In the genomic region with DNA sequence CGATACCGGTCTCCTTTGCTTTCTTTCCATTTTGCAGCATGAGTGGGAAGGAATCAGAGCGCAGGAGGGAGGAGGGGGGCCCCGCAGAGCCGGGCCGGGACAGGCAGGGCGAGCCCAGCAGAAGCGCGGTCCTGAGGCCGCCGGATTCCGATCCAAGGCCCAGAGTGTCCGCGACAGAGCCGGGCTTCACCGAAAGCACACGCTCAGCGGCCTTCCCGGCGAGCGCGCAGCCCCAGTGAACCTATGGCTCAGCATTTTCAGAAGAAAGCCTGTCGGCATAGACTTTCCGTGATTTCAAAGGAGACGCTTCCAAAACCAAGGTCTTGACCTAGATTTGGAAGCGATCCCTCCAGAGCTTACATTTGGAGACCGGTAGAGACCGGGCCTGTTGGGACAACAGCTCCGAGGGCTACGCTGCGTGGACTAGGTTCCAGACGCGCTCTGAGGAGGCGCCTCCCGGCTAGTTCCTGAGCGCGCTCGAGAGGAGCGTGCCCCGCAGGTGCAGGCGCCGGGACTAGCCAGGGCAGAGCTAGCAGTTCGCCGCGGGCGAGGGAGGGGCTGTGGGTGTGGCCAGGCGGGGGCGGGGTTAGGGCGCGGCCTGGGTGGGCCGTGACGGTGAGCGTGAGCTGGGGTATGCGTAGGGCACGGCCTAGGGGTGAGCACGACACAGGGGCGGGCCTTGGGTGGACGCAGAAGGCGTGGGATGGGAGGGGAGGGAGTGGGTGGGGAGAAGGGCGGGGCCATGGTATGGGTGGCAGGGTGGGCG, we compare ENCODE assay signal across 8 cellular contexts. TPM values are rescaled to one million over a fixed set of nuclear protein-coding genes. Genes with fewer than 3 reads are reported as not detected.
DNase-seq lines count a peak whose midpoint lies in the region; ATAC-seq and TF ChIP-seq lines count a peak whose summit lies in the region.

No MANE protein-coding gene starts in this region.

- no peaks in the 10 kb centered on the region for H3K36me3 ChIP-seq in kidney epithelial cell (ENCODE audit: control insufficient read depth, insufficient read depth, low read length)

- peak; percentile 94 for DNase-seq in AG10803 (ENCODE audit: low read depth)
- peak; percentile 97 for DNase-seq in NCI-H345 (lab: John Stamatoyannopoulos, UW)
- DNase-seq in activated CD4-positive, CD25-positive, alpha-beta regulatory T cell treated with anti-CD3 and anti-CD28 coated beads, Interleukin-2, amount 50 U/mL, for 72 hours: peak; percentile 85
- DNase-seq in cerebellar nuclear complex (lab: John Stamatoyannopoulos, UW): peak; percentile 85 to 92
- DNase-seq in kidney epithelial cell (ENCODE audit: low read depth): peak; percentile 70
- peak; percentile 86 to 90 for DNase-seq in stimulated activated CD4-positive, alpha-beta T cell treated with anti-CD3 and anti-CD28 coated beads, Interleukin-15, amount 100 ng/mL, for 48 hours (ENCODE audit: low read depth in 2 of 2)

- ATAC-seq in GM19035 (IDR thresholded peaks at IDR 0.05; ENCODE audit: unreplicated experiment) (peak; percentile 90), HG03280 (IDR thresholded peaks at IDR 0.05; ENCODE audit: unreplicated experiment) (peak; percentile 93)

- TF ChIP-seq CTCF in AG10803 (conservative IDR thresholded peaks at IDR 0.05; ENCODE audit: low read length) (no peak), kidney epithelial cell (IDR thresholded peaks at IDR 0.05; ENCODE audit: insufficient read depth, low read length, poor library complexity, severe bottlenecking) (no peak)

- peaks cover 16% of the 10 kb centered on the region for H3K27me3 ChIP-seq in kidney epithelial cell (ENCODE audit: control insufficient read depth, insufficient read depth, low read length)

- H3K4me3 ChIP-seq in AG10803 (ENCODE audit: low read length): peak overlapping the region; percentile 75
- H3K4me3 ChIP-seq in kidney epithelial cell (ENCODE audit: low read depth, low read length): peak overlapping the region; percentile 52

RNA-seq across cellular contexts. Expression of a gene that starts 27.8 kb away (rescaled TPM):
- not detected in 2 replicates for total RNA-seq in kidney epithelial cell

RNA-seq across cellular contexts. Expression of a gene that starts 52.5 kb away (rescaled TPM):
- 40.2 and 47.0 TPM in 2 replicates for total RNA-seq in kidney epithelial cell

RNA-seq across cellular contexts. Expression of a gene that starts 52.6 kb away (rescaled TPM):
- 25.2 and 27.7 TPM in 2 replicates for total RNA-seq in kidney epithelial cell

Comparison
In these comparisons a context has a peak if more than half of its experiments do, and no peak if none do; other contexts are left out.
1. Peak in every context shown above with its lines: DNase-seq, ATAC-seq and H3K4me3 ChIP-seq.